8 cellular contexts compared by ENCODE assay signal in the genomic region with DNA sequence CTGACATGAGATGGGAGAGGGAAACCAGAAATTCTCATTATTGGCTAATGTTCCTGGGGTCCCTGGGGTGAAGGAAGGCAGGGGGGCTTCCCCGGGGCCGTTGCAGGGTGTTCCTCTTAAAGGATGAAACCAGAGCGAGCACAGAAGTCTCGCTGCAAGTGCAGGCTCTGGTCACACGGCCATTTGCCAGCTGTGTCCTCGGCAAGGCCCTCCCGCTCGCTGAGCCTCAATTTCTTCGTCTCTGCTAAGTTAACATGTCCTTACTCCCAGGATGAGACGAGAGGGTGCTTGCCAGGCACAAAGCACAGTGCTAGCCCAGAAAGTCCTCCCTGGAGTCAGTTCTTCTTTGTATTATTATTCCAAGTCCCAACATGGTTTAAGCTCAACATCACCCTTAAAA.
"Had no signal": no experiment of that assay in that cellular context is flagged by ENCODE, and none has a peak within 500 bp of the region (broad histone marks: within the 10 kb centered on the region; RNA-seq: fewer than 3 reads in every experiment).

No MANE protein-coding gene starts in this region.

- H3K4me1 ChIP-seq: HAP-1 had no signal

- DNase-seq: GM23248, GOT3, H7, H9, HCEC 1CT, HFFc6 had no signal

- H3K9me3 ChIP-seq: HAP-1 had no signal

- H3K4me3 ChIP-seq: GM23248, GM23338, HAP-1 had no signal

- H3K27ac ChIP-seq: GM23248 had no signal

- H3K36me3 ChIP-seq: HAP-1 had no signal
